12 cellular contexts compared by ENCODE assay signal in genomic region chr6:132534546-132534945, GRCh38. TPM values are rescaled to one million over a fixed set of nuclear protein-coding genes. Genes with fewer than 3 reads are reported as not detected.
"Had no signal": no experiment of that assay in that cellular context is flagged by ENCODE, and none has a peak within 500 bp of the region (broad histone marks: within the 10 kb centered on the region; RNA-seq: fewer than 3 reads in every experiment).

No MANE protein-coding gene starts in this region.

RNA-seq across cellular contexts. Expression of gene TAAR9, which starts 3.5 kb away (rescaled TPM):
- total RNA-seq: OCI-LY7, PC-3, PC-9, Peyer's patch, Right ventricle myocardium inferior, Right ventricle myocardium superior, RPMI7951, SJCRH30, SJSA1, SK-MEL-5, T-cell had no signal
- polyA plus RNA-seq: SK-N-SH had no signal

RNA-seq across cellular contexts. Expression of gene TAAR8, which starts 17.9 kb away (rescaled TPM):
- total RNA-seq: OCI-LY7, PC-3, PC-9, Peyer's patch, Right ventricle myocardium inferior, Right ventricle myocardium superior, RPMI7951, SJCRH30, SJSA1, SK-MEL-5, T-cell had no signal
- polyA plus RNA-seq: SK-N-SH had no signal

RNA-seq across cellular contexts. Expression of gene TAAR6, which starts 35.6 kb away (rescaled TPM):
- total RNA-seq: OCI-LY7, PC-3, PC-9, Peyer's patch, Right ventricle myocardium inferior, Right ventricle myocardium superior, RPMI7951, SJCRH30, SJSA1, SK-MEL-5, T-cell had no signal
- polyA plus RNA-seq: SK-N-SH had no signal

RNA-seq across cellular contexts. Expression of gene TAAR5, which starts 55.0 kb away (rescaled TPM):
- total RNA-seq: OCI-LY7, PC-3, PC-9, Peyer's patch, Right ventricle myocardium inferior, Right ventricle myocardium superior, RPMI7951, SJCRH30, SJSA1, SK-MEL-5, T-cell had no signal
- polyA plus RNA-seq: SK-N-SH had no signal
